28 cellular contexts compared by ENCODE assay signal in genomic region chr17:79748296-79749099, GRCh38. TPM values are rescaled to one million over a fixed set of nuclear protein-coding genes. Genes with fewer than 3 reads are reported as not detected.
DNase-seq lines count a peak whose midpoint lies in the region; ATAC-seq, FAIRE-seq and TF ChIP-seq lines count a peak whose summit lies in the region.
"Had no signal": no experiment of that assay in that cellular context is flagged by ENCODE, and none has a peak within 500 bp of the region (broad histone marks: within the 10 kb centered on the region; RNA-seq: fewer than 3 reads in every experiment).

No MANE protein-coding gene starts in this region.

- in situ Hi-C loops in K562 (cut with MboI) = loop anchor here (5.0 to 10.0 kb wide), 2 partner anchors 44 to 166 kb away; no protein-coding TSS in a partner anchor

- no peak for TF ChIP-seq RAD21 in K562 (CRISPR knock-in tag; conservative IDR thresholded peaks at IDR 0.05 in 1 of 2, IDR thresholded peaks at IDR 0.05 in 1 of 2)

- no peak for FAIRE-seq in K562 (lab: Jason Lieb, UNC)

- no peak overlapping the region for H2AFZ ChIP-seq in K562 (ENCODE audit: low read depth, low read length)
- H2AFZ ChIP-seq: GM23248, parathyroid adenoma had no signal

- TF ChIP-seq CTCF in K562 (IDR thresholded peaks at IDR 0.05 in 2 of 3, conservative IDR thresholded peaks at IDR 0.05 in 1 of 3; ENCODE audit: insufficient read depth in 2 of 3, low read depth in 1 of 3, low read length in 3 of 3) = no peak

- no peaks in the 10 kb centered on the region for H3K36me3 Mint-ChIP-seq in activated naive CD8-positive, alpha-beta T cell
- no peaks in the 10 kb centered on the region for H3K36me3 Mint-ChIP-seq in activated naive CD8-positive, alpha-beta T cell treated with anti-CD3 and anti-CD28 coated beads, Interleukin-2, amount 50 U/mL, for 24 hours (ENCODE audit: low read depth)
- H3K36me3 Mint-ChIP-seq: activated naive CD4-positive, alpha-beta T cell treated with anti-CD3 and anti-CD28 coated beads, Interleukin-2, amount 10 ng/mL, durations not matched to agents 7 days and 5 days; memory B cell; naive thymus-derived CD4-positive, alpha-beta T cell had no signal

- H3K4me3 ChIP-seq in K562 = no peak overlapping the region
- peak overlapping the region; percentile 44; the same call in 1 of the 2 replicates for H3K4me3 ChIP-seq in iPS-18c (ENCODE audit: insufficient read depth, low read depth, low read length)
- H3K4me3 ChIP-seq: BLaER1, GM23248, Peyer's patch, sigmoid colon, SJCRH30 had no signal

- peak overlapping the region; percentile 2 for H3K4me3 Mint-ChIP-seq in activated naive CD8-positive, alpha-beta T cell
- no peak overlapping the region for H3K4me3 Mint-ChIP-seq in activated naive CD8-positive, alpha-beta T cell treated with anti-CD3 and anti-CD28 coated beads, Interleukin-2, amount 50 U/mL, for 24 hours
- H3K4me3 Mint-ChIP-seq: activated naive CD4-positive, alpha-beta T cell treated with anti-CD3 and anti-CD28 coated beads, Interleukin-2, amount 10 ng/mL, durations not matched to agents 7 days and 5 days; memory B cell; T-helper 1 cell treated with Interleukin-12 subunit alpha and Interleukin-12 subunit beta and Interleukin-4 antibody, amounts not matched to agents 30 μg/mL and 1 μg/mL, for 36 hours had no signal

- ATAC-seq in activated naive CD8-positive, alpha-beta T cell treated with anti-CD3 and anti-CD28 coated beads, Interleukin-2, amount 50 U/mL, for 24 hours = no peak
- no peak for ATAC-seq in K562
- ATAC-seq: naive thymus-derived CD4-positive, alpha-beta T cell had no signal

- CTCF ChIA-PET in K562 (lab: Yijun Ruan, JAX; ENCODE audit: low intra/inter-chr PET ratio) = interaction anchor here (0.6 kb wide), 1 partner anchor 79 kb away, joined by 3 read pairs; no protein-coding TSS in a partner anchor

- no peak overlapping the region for H3K27ac ChIP-seq in K562 (ENCODE audit: extremely low read depth, low read depth, low read length)
- H3K27ac ChIP-seq: BLaER1, GM23248, KMS-11, parathyroid adenoma, Peyer's patch, sigmoid colon, SJCRH30 had no signal

- H3K9me3 ChIP-seq in K562 (replicated peaks; ENCODE audit: control insufficient read depth, insufficient read depth, low read depth, low read length) (no peaks in the 10 kb centered on the region), iPS-18c (ENCODE audit: control insufficient read depth, insufficient read depth, low read length) (no peaks in the 10 kb centered on the region)
- H3K9me3 ChIP-seq: BLaER1, Peyer's patch, sigmoid colon, SJCRH30 had no signal

- H3K36me3 ChIP-seq in K562 (ENCODE audit: control insufficient read depth, insufficient read depth, low read length) = no peaks in the 10 kb centered on the region
- H3K36me3 ChIP-seq: BLaER1, Peyer's patch, sigmoid colon, SJCRH30 had no signal

- WGBS in K562 (ENCODE audit: insufficient coverage, low coverage, missing lambda C conversion rate) = 73% methylated on average over 4 of the region's 55 CpGs

- BruUV-seq in K562 (replicated peaks; lab: Mats Ljungman, UMichigan) = no TSS peak

- H3K9me3 Mint-ChIP-seq in activated naive CD8-positive, alpha-beta T cell (ENCODE audit: low read depth) = no peaks in the 10 kb centered on the region
- H3K9me3 Mint-ChIP-seq in activated naive CD8-positive, alpha-beta T cell treated with anti-CD3 and anti-CD28 coated beads, Interleukin-2, amount 50 U/mL, for 24 hours = no peaks in the 10 kb centered on the region
- H3K9me3 Mint-ChIP-seq: activated naive CD4-positive, alpha-beta T cell treated with anti-CD3 and anti-CD28 coated beads, Interleukin-2, amount 10 ng/mL, durations not matched to agents 7 days and 5 days; memory B cell; naive thymus-derived CD4-positive, alpha-beta T cell; T-helper 1 cell treated with Interleukin-12 subunit alpha and Interleukin-12 subunit beta and Interleukin-4 antibody, amounts not matched to agents 30 μg/mL and 1 μg/mL, for 36 hours had no signal

- H3K4me2 ChIP-seq in K562 (ENCODE audit: insufficient read depth, low read length) = no peak overlapping the region
- H3K4me2 ChIP-seq: KMS-11 had no signal

- no peak for TF ChIP-seq EP300 in K562 (IDR thresholded peaks at IDR 0.05; ENCODE audit: low read length)

- H3K9ac ChIP-seq in K562 (ENCODE audit: insufficient read depth in 1 of 2, low read depth in 2 of 2, low read length in 2 of 2) = peak overlapping the region in 1 of 2 experiments; percentile 38; a peak in 1 of 4 replicates
- H3K9ac ChIP-seq: BLaER1, GM23248, KMS-11, parathyroid adenoma had no signal

- no peak overlapping the region for H3K27ac Mint-ChIP-seq in activated naive CD8-positive, alpha-beta T cell
- no peak overlapping the region for H3K27ac Mint-ChIP-seq in activated naive CD8-positive, alpha-beta T cell treated with anti-CD3 and anti-CD28 coated beads, Interleukin-2, amount 50 U/mL, for 24 hours
- H3K27ac Mint-ChIP-seq: activated naive CD4-positive, alpha-beta T cell treated with anti-CD3 and anti-CD28 coated beads, Interleukin-2, amount 10 ng/mL, durations not matched to agents 7 days and 5 days; memory B cell; T-helper 1 cell treated with Interleukin-12 subunit alpha and Interleukin-12 subunit beta and Interleukin-4 antibody, amounts not matched to agents 30 μg/mL and 1 μg/mL, for 36 hours had no signal

- POLR2A ChIA-PET in K562 (lab: Yijun Ruan, JAX) = interaction anchor here (1.2 kb wide), 1 partner anchor 12 kb away, joined by 3 read pairs; no protein-coding TSS in a partner anchor

- H4K20me1 ChIP-seq in K562 (replicated peaks; ENCODE audit: control insufficient read depth, insufficient read depth, low read length) = no peaks in the 10 kb centered on the region

- H3K9me1 ChIP-seq in K562 (ENCODE audit: control insufficient read depth, insufficient read depth, low read length) = no peaks in the 10 kb centered on the region

- no peaks in the 10 kb centered on the region for H3K27me3 ChIP-seq in K562 (ENCODE audit: control insufficient read depth in 2 of 2, insufficient read depth in 2 of 2, low read length in 2 of 2)

- no peaks in the 10 kb centered on the region for H3K79me2 ChIP-seq in K562 (ENCODE audit: control insufficient read depth, insufficient read depth, low read length)
- H3K79me2 ChIP-seq: parathyroid adenoma had no signal

- intact Hi-C loops in K562 (cut with micrococcal nuclease) = loop anchor here (5.0 to 10.0 kb wide), 2 partner anchors 39 to 86 kb away; partner anchors contain the start of gene CBX4
- intact Hi-C loops in posterior vena cava (cut with DNase I) = loop anchor here (10.0 kb wide), 2 partner anchors 236 to 246 kb away; no protein-coding TSS in a partner anchor

- H3K27me3 Mint-ChIP-seq in activated naive CD8-positive, alpha-beta T cell = peaks cover 19% of the 10 kb centered on the region
- H3K27me3 Mint-ChIP-seq in activated naive CD8-positive, alpha-beta T cell treated with anti-CD3 and anti-CD28 coated beads, Interleukin-2, amount 50 U/mL, for 24 hours = peaks cover 51% of the 10 kb centered on the region

- TF ChIP-seq POLR2A in K562 (conservative IDR thresholded peaks at IDR 0.05) = no peak

- no peak for DNase-seq in activated naive CD8-positive, alpha-beta T cell treated with anti-CD3 and anti-CD28 coated beads, Interleukin-2, amount 50 U/mL, for 24 hours
- DNase-seq in K562 (ENCODE audit: extremely low read depth in 1 of 4, low spot score in 3 of 4) = no peak
- DNase-seq in posterior vena cava (ENCODE audit: low spot score) = peak; percentile 53
- DNase-seq in stimulated activated CD4-positive, alpha-beta T cell treated with anti-CD3 and anti-CD28 coated beads, Interleukin-15, amount 100 ng/mL, for 24 hours = no peak
- DNase-seq in effector CD8-positive, alpha-beta T cell (lab: John Stamatoyannopoulos, UW) = no peak
- DNase-seq in NCI-H1092 (lab: John Stamatoyannopoulos, UW) = no peak
- DNase-seq: activated CD4-positive, alpha-beta T cell treated with anti-CD3 and anti-CD28 coated beads for 4 hours; activated T-cell treated with anti-CD3 and anti-CD28 coated beads, Interleukin-2, amount 50 U/mL, for 48 hours; central memory CD4-positive, alpha-beta T cell; NCI-H1694; NK-92 treated with Interleukin-12 subunit alpha and Interleukin-12 subunit beta, amount 100 ng/mL, for 24 hours; Peyer's patch; sigmoid colon; SJCRH30 had no signal

- H3K4me1 ChIP-seq in K562 (replicated peaks in 1 of 2; ENCODE audit: control insufficient read depth in 2 of 2, insufficient read depth in 2 of 2, low read length in 2 of 2) = peaks cover 18 to 20% of the 10 kb centered on the region in 2 experiments
- H3K4me1 ChIP-seq: parathyroid adenoma, SJCRH30 had no signal

- H3K4me1 Mint-ChIP-seq in activated naive CD8-positive, alpha-beta T cell (ENCODE audit: low read depth) = peaks cover 19% of the 10 kb centered on the region
- H3K4me1 Mint-ChIP-seq in activated naive CD8-positive, alpha-beta T cell treated with anti-CD3 and anti-CD28 coated beads, Interleukin-2, amount 50 U/mL, for 24 hours = peaks cover 28% of the 10 kb centered on the region

RNA-seq across cellular contexts. Expression of gene ENPP7, which starts 17.8 kb away (rescaled TPM):
- not detected in 2 replicates for total RNA-seq in K562 (2011; cell fraction: chromatin; rRNA removed; ENCODE audit: low replicate concordance)
- total RNA-seq in K562 (2011; cell fraction: nucleolus; rRNA removed) = not detected in 2 replicates
- not detected in 2 replicates for total RNA-seq in K562 (2011; cell fraction: nucleoplasm; rRNA removed)
- total RNA-seq in K562 (2014; rRNA removed) (not detected in 2 replicates), K562 (2014; rRNA removed; fragmentation: Illumina TruSeq; extraction: Trizol) (not detected in 2 replicates), K562 (2015; rRNA removed; fragmentation: Illumina TruSeq; extraction: Trizol) (not detected in 2 replicates), K562 (2021) (not detected in 2 replicates), posterior vena cava (not detected)
- polyA plus RNA-seq in K562 (2011; rRNA removed) (not detected in 2 replicates), K562 (2014; fragmentation: Illumina TruSeq; extraction: Trizol) (not detected in 2 replicates), K562 (2014; fragmentation: Nextera tagmentation; extraction: Ambion mirVana) (not detected), K562 (2014; rRNA removed) (not detected in 2 replicates)
- not detected in 2 replicates for polyA plus RNA-seq in K562 (2011; cell fraction: cytosol; rRNA removed)
- polyA plus RNA-seq in K562 (2011; cell fraction: nucleus; rRNA removed) = not detected in 2 replicates
- polyA plus RNA-seq in K562 (2012) = not detected in 2 replicates
- polyA minus RNA-seq in K562 (2011; rRNA and poly(A)+ RNA removed) = not detected in 2 replicates
- not detected in 2 replicates for polyA minus RNA-seq in K562 (2011; cell fraction: cytosol; rRNA and poly(A)+ RNA removed)
- not detected in 2 replicates for polyA minus RNA-seq in K562 (2011; cell fraction: nucleus; rRNA and poly(A)+ RNA removed)
- total RNA-seq: Daoy; dermis microvascular lymphatic vessel endothelial cell; epithelial cell of proximal tubule; GM23248; naive thymus-derived CD4-positive, alpha-beta T cell; sigmoid colon; SJCRH30; subcutaneous adipose tissue had no signal
- polyA plus RNA-seq: GM23248, sigmoid colon had no signal

RNA-seq across cellular contexts. Expression of gene CBX2, which starts 29.4 kb away (rescaled TPM):
- 20.1 and 55.7 TPM in 2 replicates for total RNA-seq in K562 (2011; cell fraction: chromatin; rRNA removed; ENCODE audit: low replicate concordance)
- total RNA-seq in K562 (2011; cell fraction: nucleolus; rRNA removed) = 37.1 and 52.4 TPM in 2 replicates
- total RNA-seq in K562 (2011; cell fraction: nucleoplasm; rRNA removed) = 27.8 and 34.1 TPM in 2 replicates
- 18.2 and 23.6 TPM in 2 replicates for total RNA-seq in K562 (2014; rRNA removed)
- 6.9 and 8.4 TPM in 2 replicates for total RNA-seq in K562 (2014; rRNA removed; fragmentation: Illumina TruSeq; extraction: Trizol)
- total RNA-seq in K562 (2015; rRNA removed; fragmentation: Illumina TruSeq; extraction: Trizol) = 16.5 and 18.1 TPM in 2 replicates
- total RNA-seq in K562 (2021) = 26.9 and 28.5 TPM in 2 replicates
- 13.9 and 18.3 TPM in 2 replicates for polyA plus RNA-seq in K562 (2011; rRNA removed)
- 17.2 and 30.0 TPM in 2 replicates for polyA plus RNA-seq in K562 (2011; cell fraction: cytosol; rRNA removed)
- polyA plus RNA-seq in K562 (2011; cell fraction: nucleus; rRNA removed) = 35.0 and 55.5 TPM in 2 replicates
- 13.0 and 18.6 TPM in 2 replicates for polyA plus RNA-seq in K562 (2012)
- polyA plus RNA-seq in K562 (2014; fragmentation: Illumina TruSeq; extraction: Trizol) = 13.9 and 16.9 TPM in 2 replicates
- polyA plus RNA-seq in K562 (2014; fragmentation: Nextera tagmentation; extraction: Ambion mirVana) = 1 to 10 TPM in 1 of 2 experiments, under 1 TPM in 1; 0.66 to 1.0 TPM
- 17.4 and 18.4 TPM in 2 replicates for polyA plus RNA-seq in K562 (2014; rRNA removed)
- 10.0 and 14.9 TPM in 2 replicates for polyA minus RNA-seq in K562 (2011; rRNA and poly(A)+ RNA removed)
- polyA minus RNA-seq in K562 (2011; cell fraction: cytosol; rRNA and poly(A)+ RNA removed) = 20.6 and 24.0 TPM in 2 replicates
- polyA minus RNA-seq in K562 (2011; cell fraction: nucleus; rRNA and poly(A)+ RNA removed) = 18.0 and 19.1 TPM in 2 replicates
- 1 to 10 TPM; 1.6 to 1.8 TPM for total RNA-seq in posterior vena cava

RNA-seq across cellular contexts. Expression of gene CBX8, which starts 48.4 kb away (rescaled TPM):
- total RNA-seq in K562 (2011; cell fraction: chromatin; rRNA removed; ENCODE audit: low replicate concordance) = 2.1 and 2.7 TPM in 2 replicates
- total RNA-seq in K562 (2011; cell fraction: nucleolus; rRNA removed) = 2.3 and 2.9 TPM in 2 replicates
- total RNA-seq in K562 (2011; cell fraction: nucleoplasm; rRNA removed) = 2.0 and 2.7 TPM in 2 replicates
- 4.9 and 7.1 TPM in 2 replicates for total RNA-seq in K562 (2014; rRNA removed)
- total RNA-seq in K562 (2014; rRNA removed; fragmentation: Illumina TruSeq; extraction: Trizol) = 1.8 and 1.9 TPM in 2 replicates
- total RNA-seq in K562 (2015; rRNA removed; fragmentation: Illumina TruSeq; extraction: Trizol) = 6.6 and 6.7 TPM in 2 replicates
- 11.9 and 12.0 TPM in 2 replicates for total RNA-seq in K562 (2021)
- 0.52 and 0.72 TPM in 2 replicates for polyA plus RNA-seq in K562 (2011; rRNA removed)
- polyA plus RNA-seq in K562 (2011; cell fraction: cytosol; rRNA removed) = 0.80 and 1.1 TPM in 2 replicates
- polyA plus RNA-seq in K562 (2011; cell fraction: nucleus; rRNA removed) = 2.4 and 2.6 TPM in 2 replicates
- polyA plus RNA-seq in K562 (2012) = 5.7 and 8.8 TPM in 2 replicates
- polyA plus RNA-seq in K562 (2014; fragmentation: Illumina TruSeq; extraction: Trizol) = 2.6 and 3.4 TPM in 2 replicates
- polyA plus RNA-seq in K562 (2014; fragmentation: Nextera tagmentation; extraction: Ambion mirVana) = under 1 TPM; 0.08 to 0.21 TPM
- 4.7 and 6.7 TPM in 2 replicates for polyA plus RNA-seq in K562 (2014; rRNA removed)
- polyA minus RNA-seq in K562 (2011; rRNA and poly(A)+ RNA removed) = 0.45 and 0.56 TPM in 2 replicates
- 0.86 and 2.7 TPM in 2 replicates for polyA minus RNA-seq in K562 (2011; cell fraction: cytosol; rRNA and poly(A)+ RNA removed)
- polyA minus RNA-seq in K562 (2011; cell fraction: nucleus; rRNA and poly(A)+ RNA removed) = 0.67 and 2.1 TPM in 2 replicates
- 1 to 10 TPM; 4.4 to 5.1 TPM for total RNA-seq in posterior vena cava
